ENCODE assay signal across 8 cellular contexts in the genomic region with DNA sequence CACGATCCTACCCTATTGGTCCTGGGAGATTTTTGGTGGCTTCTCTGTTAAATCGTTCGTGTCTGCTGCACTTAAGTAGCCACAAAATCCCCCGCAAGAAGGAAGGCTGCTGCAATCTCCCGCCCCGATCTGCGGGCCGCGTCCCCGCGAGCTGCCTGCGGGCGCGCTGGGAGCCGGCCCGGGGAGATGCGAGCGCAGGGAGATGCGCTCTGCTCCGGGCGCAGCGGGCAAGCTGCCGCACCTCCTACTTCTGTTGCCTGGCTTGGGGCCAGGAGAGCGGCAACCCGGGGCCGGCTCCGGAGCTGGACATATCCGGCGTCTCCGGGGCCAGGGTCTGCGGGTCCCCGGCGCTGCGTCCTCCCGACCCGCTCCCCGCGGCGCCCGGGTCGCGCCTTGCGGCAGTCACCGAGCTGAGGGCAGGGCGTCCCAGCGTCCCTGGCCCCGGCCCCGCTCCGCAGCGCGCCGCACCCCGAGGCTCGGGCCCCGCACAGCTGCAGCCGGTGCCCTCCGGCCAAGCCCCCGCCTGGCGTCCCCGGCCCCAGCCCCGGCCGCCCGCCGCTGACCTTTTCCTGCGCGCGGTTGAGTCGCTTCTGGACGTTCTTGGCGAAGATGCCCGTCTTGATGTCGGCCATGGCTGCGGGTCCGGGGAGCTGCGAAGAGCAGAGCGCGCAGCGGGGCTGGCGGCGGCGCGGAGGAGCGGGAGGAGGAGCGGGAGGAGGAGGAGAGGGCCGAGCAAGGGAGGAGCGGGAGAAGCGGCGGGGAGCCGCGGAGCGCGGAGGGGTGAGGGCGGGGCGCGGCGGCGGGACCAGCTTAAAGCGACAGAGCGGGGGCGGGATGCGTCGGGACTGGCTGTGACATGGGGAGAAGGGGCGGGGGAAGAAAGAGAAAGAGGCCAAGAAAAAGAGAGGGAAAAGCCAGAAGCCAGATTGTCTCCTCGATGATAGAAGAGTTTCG. TPM values are rescaled to one million over a fixed set of nuclear protein-coding genes. Genes with fewer than 3 reads are reported as not detected.
A peak's percentile ranks its signal among the peaks of the same experiment; 100 is the strongest.
DNase-seq lines count a peak whose midpoint lies in the region; ATAC-seq and TF ChIP-seq lines count a peak whose summit lies in the region.

A gene (minus strand): TSS at position 654 of the 954 bp plus-strand sequence. CDS start 22 bp downstream, at position 632.

- DNase-seq in DMS114 treated with DMSO at 0.1 percent for 48 hours (lab: John Stamatoyannopoulos, UW; ENCODE audit: unreplicated experiment) = peak; percentile 73
- DNase-seq in NCI-H2029 treated with DMSO at 0.1 percent for 48 hours (lab: John Stamatoyannopoulos, UW) = peak; percentile 22
- peak; percentile 35 for DNase-seq in activated naive CD8-positive, alpha-beta T cell treated with anti-CD3 and anti-CD28 coated beads, Interleukin-2, amount 50 U/mL, for 24 hours
- DNase-seq in cardiac septum (ENCODE audit: low spot score) = peak; percentile 81

- H3K27ac Mint-ChIP-seq in activated naive CD8-positive, alpha-beta T cell treated with anti-CD3 and anti-CD28 coated beads, Interleukin-2, amount 50 U/mL, for 24 hours = no peak within 1 kb of the TSS

- no peak for TF ChIP-seq CTCF in neutrophil (IDR thresholded peaks at IDR 0.05)

- H3K27me3 ChIP-seq in neutrophil = peaks cover 94% of the 10 kb centered on the region

- no peaks in the 10 kb centered on the region for H3K36me3 ChIP-seq in neutrophil

- intact Hi-C loops in cardiac septum (cut with DNase I) = no loop called here

- no peaks in the 10 kb centered on the region for H3K9me3 Mint-ChIP-seq in activated naive CD8-positive, alpha-beta T cell treated with anti-CD3 and anti-CD28 coated beads, Interleukin-2, amount 50 U/mL, for 24 hours

- H3K4me3 ChIP-seq in neutrophil (ENCODE audit: low read depth in 1 of 2, low read length in 1 of 2) = peak within 1 kb of the TSS; percentile 11 to 12

- H3K4me1 ChIP-seq in neutrophil (ENCODE audit: control insufficient read depth in 1 of 2, insufficient read depth in 1 of 2, low read depth in 1 of 2, low read length in 1 of 2) = peaks cover 6 to 13% of the 10 kb centered on the region in 2 experiments

- peaks cover 57% of the 10 kb centered on the region for H3K27me3 Mint-ChIP-seq in activated naive CD8-positive, alpha-beta T cell treated with anti-CD3 and anti-CD28 coated beads, Interleukin-2, amount 50 U/mL, for 24 hours

- H3K36me3 Mint-ChIP-seq in activated naive CD8-positive, alpha-beta T cell treated with anti-CD3 and anti-CD28 coated beads, Interleukin-2, amount 50 U/mL, for 24 hours (ENCODE audit: low read depth) = no peaks in the 10 kb centered on the region

- H3K9me3 ChIP-seq in neutrophil = no peaks in the 10 kb centered on the region

- peak; percentile 71 for ATAC-seq in activated naive CD8-positive, alpha-beta T cell treated with anti-CD3 and anti-CD28 coated beads, Interleukin-2, amount 50 U/mL, for 24 hours
- no peak for ATAC-seq in activated CD4-positive, CD25-positive, alpha-beta regulatory T cell treated with anti-CD3 and anti-CD28 coated beads, Interleukin-2, amount 50 U/mL, for 24 hours
- ATAC-seq in HG03457 (IDR thresholded peaks at IDR 0.05; ENCODE audit: unreplicated experiment) = no peak
- no peak for ATAC-seq in HG03280 (IDR thresholded peaks at IDR 0.05; ENCODE audit: unreplicated experiment)

- H3K27ac ChIP-seq in neutrophil = no peak within 1 kb of the TSS

- H3K4me1 Mint-ChIP-seq in activated naive CD8-positive, alpha-beta T cell treated with anti-CD3 and anti-CD28 coated beads, Interleukin-2, amount 50 U/mL, for 24 hours = peaks cover 2% of the 10 kb centered on the region

- H3K4me3 Mint-ChIP-seq in activated naive CD8-positive, alpha-beta T cell treated with anti-CD3 and anti-CD28 coated beads, Interleukin-2, amount 50 U/mL, for 24 hours = peak within 1 kb of the TSS; percentile 54

RNA-seq across cellular contexts. Expression of the gene that starts here (rescaled TPM):
- 6.7 TPM for total RNA-seq in cardiac septum

Comparison
In these comparisons a context has a peak if more than half of its experiments do, and no peak if none do; other contexts are left out.
1. DNase-seq: peak in every context shown above with its lines; median percentile 81 in cardiac septum; 73 in DMS114 treated with DMSO at 0.1 percent for 48 hours; 35 in activated naive CD8-positive, alpha-beta T cell treated with anti-CD3 and anti-CD28 coated beads, Interleukin-2, amount 50 U/mL, for 24 hours; 22 in NCI-H2029 treated with DMSO at 0.1 percent for 48 hours.